Comparison of ENCODE assay signal across 8 cellular contexts in the genomic region with DNA sequence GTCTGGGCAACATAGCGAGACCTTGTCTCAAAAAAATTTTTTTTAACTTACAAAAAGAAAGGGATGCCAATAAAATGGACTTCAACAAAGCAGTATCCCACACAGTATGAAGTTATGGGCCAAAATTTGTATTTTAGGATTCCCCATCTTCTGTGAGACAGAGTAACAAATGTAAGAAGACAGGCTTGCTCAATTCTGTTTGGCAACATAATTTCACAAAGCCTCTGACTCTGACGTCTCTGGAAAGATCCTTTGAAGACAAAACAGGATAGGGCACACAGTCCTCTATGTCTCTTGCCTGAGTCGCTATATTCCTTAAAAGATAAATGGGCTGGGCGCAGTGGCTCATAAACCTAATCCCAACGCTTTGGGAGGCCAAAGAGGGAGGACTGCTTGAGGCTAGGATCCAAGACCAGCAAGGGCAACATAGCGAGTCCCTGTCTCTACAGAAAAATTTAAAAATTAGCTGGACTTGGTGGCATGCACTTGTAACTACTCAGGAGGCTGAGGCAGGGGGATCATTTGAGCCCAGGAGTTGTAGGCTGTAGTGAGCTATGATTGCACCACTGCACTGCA. TPM values are rescaled to one million over a fixed set of nuclear protein-coding genes. Genes with fewer than 3 reads are reported as not detected.
DNase-seq lines count a peak whose midpoint lies in the region; ATAC-seq, FAIRE-seq and TF ChIP-seq lines count a peak whose summit lies in the region.

No MANE protein-coding gene starts in this region.

- peak overlapping the region; percentile 80 for H3K4me3 ChIP-seq in neuron (ENCODE audit: low read length)

- H3K27me3 ChIP-seq in neuron (ENCODE audit: insufficient read depth, low read length), result no peaks in the 10 kb centered on the region

- H2AFZ ChIP-seq in neuron (ENCODE audit: low read depth, low read length), result peak overlapping the region; percentile 52

- peaks cover 3 to 6% of the 10 kb centered on the region in 2 donors for H3K36me3 Mint-ChIP-seq in CD14-positive monocyte
- H3K36me3 Mint-ChIP-seq in effector memory CD8-positive, alpha-beta T cell (ENCODE audit: insufficient read depth), result peaks cover 7% of the 10 kb centered on the region

- no peaks in the 10 kb centered on the region for H3K9me3 ChIP-seq in neuron (ENCODE audit: low read length)

- peaks cover 24% of the 10 kb centered on the region for H3K4me1 Mint-ChIP-seq in CD14-positive monocyte
- peaks cover 16 to 19% of the 10 kb centered on the region in 2 donors for H3K4me1 Mint-ChIP-seq in effector memory CD8-positive, alpha-beta T cell (ENCODE audit: low read depth in 2 of 2)

- H3K4me1 ChIP-seq in neuron (ENCODE audit: insufficient read depth, low read length), result peaks cover 13% of the 10 kb centered on the region

- no peak for TF ChIP-seq POLR2A in H54 (IDR thresholded peaks at IDR 0.05; ENCODE audit: low read depth, low read length)

- peaks cover 0 to 2% (median 0%) of the 10 kb centered on the region in 3 donors for H3K27me3 Mint-ChIP-seq in CD14-positive monocyte (ENCODE audit: low read depth in 3 of 3)
- H3K27me3 Mint-ChIP-seq in effector memory CD8-positive, alpha-beta T cell, result no peaks in the 10 kb centered on the region

- H3K9me3 Mint-ChIP-seq in CD14-positive monocyte, result no peaks in the 10 kb centered on the region
- no peaks in the 10 kb centered on the region for H3K9me3 Mint-ChIP-seq in effector memory CD8-positive, alpha-beta T cell

- ATAC-seq in effector memory CD8-positive, alpha-beta T cell (replicated peaks), result no peak
- ATAC-seq in HG03280 (IDR thresholded peaks at IDR 0.05; ENCODE audit: unreplicated experiment), result no peak

- no peak for TF ChIP-seq CTCF in CD14-positive monocyte (IDR thresholded peaks at IDR 0.05)

- intact Hi-C loops in CD14-positive monocyte (cut with micrococcal nuclease), result loop anchor here (1.0 to 10.0 kb wide), 5 partner anchors 13 to 192 kb away; a partner anchor contains a TSS

- H3K36me3 ChIP-seq in neuron (ENCODE audit: insufficient read depth, low read length), result no peaks in the 10 kb centered on the region

- DNase-seq in CD14-positive monocyte (ENCODE audit: low spot score) (no peak), NCI-H69 (lab: John Stamatoyannopoulos, UW) (peak; percentile 25), H54 (ENCODE audit: insufficient read length, low spot score) (no peak), superior temporal gyrus (ENCODE audit: extremely low spot score) (no peak), HPDE6-E6E7 (ENCODE audit: extremely low spot score) (no peak)
- DNase-seq in effector memory CD8-positive, alpha-beta T cell, result no peak

- H3K27ac Mint-ChIP-seq in CD14-positive monocyte, result peak overlapping the region; percentile 94 to 99 (median 97)
- H3K27ac Mint-ChIP-seq in effector memory CD8-positive, alpha-beta T cell, result peak overlapping the region; percentile 91 to 93

- no peak for FAIRE-seq in H54 (lab: Jason Lieb, UNC)

- H3K4me3 Mint-ChIP-seq in CD14-positive monocyte, result peak overlapping the region; percentile 98 to 99
- H3K4me3 Mint-ChIP-seq in effector memory CD8-positive, alpha-beta T cell, result peak overlapping the region; percentile 92 to 97

RNA-seq across cellular contexts. Expression of a gene that starts 1.1 kb away (rescaled TPM):
- polyA plus RNA-seq in CD14-positive monocyte, result 1 to 10 TPM; 4.1 to 5.4 TPM

RNA-seq across cellular contexts. Expression of a gene that starts 15.7 kb away (rescaled TPM):
- polyA plus RNA-seq in CD14-positive monocyte, result under 1 TPM; 0.81 to 0.88 TPM

RNA-seq across cellular contexts. Expression of a gene that starts 19.6 kb away (rescaled TPM):
- polyA plus RNA-seq in CD14-positive monocyte, result 1 to 10 TPM in 1 of 2 donors, under 1 TPM in 1; 0.90 to 1.4 TPM

RNA-seq across cellular contexts. Expression of a gene that starts 34.3 kb away (rescaled TPM):
- 10 to 100 TPM; 54.4 to 64.6 TPM for polyA plus RNA-seq in CD14-positive monocyte

RNA-seq across cellular contexts. Expression of a gene that starts 49.3 kb away (rescaled TPM):
- polyA plus RNA-seq in CD14-positive monocyte, result not detected
